ENCODE assay signal across 29 cellular contexts in the genomic region with DNA sequence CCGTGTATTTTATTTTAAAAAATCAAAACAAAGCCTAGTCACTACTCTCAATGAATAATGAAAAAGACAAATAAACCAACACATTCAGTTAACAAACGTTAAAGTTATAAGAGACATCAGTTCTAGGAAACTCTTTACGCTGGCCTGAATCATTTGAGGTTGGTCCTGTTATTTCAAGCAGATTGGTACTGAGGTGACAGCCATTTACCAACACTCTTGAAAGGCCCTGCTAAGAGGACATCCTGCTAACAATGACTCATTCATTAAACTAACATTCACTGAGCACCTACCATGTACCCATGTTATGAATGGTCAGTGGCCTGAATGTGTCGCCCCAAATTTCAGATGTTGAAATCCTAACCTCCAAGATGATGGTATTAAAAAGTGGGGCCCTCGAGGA. TPM values are rescaled to one million over a fixed set of nuclear protein-coding genes. Genes with fewer than 3 reads are reported as not detected.
"Had no signal": no experiment of that assay in that cellular context is flagged by ENCODE, and none has a peak within 500 bp of the region (broad histone marks: within the 10 kb centered on the region; RNA-seq: fewer than 3 reads in every experiment).

No MANE protein-coding gene starts in this region.

- H3K27ac Mint-ChIP-seq: activated CD8-positive, alpha-beta T cell treated with anti-CD3 and anti-CD28 coated beads, Interleukin-2, amount 10 ng/mL, durations not matched to agents 7 days and 5 days; activated naive CD8-positive, alpha-beta T cell; activated T-helper 1 cell treated with anti-CD3 and anti-CD28 coated beads, Interleukin-12 subunit alpha, Interleukin-12 subunit beta, Interleukin-2, Interleukin-4 antibody, amounts not matched to agents 30 ng/mL and 10 ng/mL and 1 ng/mL, durations not matched to agents 14 hours and 24 hours and 36 hours; brain; T-helper 1 cell treated with Interleukin-12 subunit alpha and Interleukin-12 subunit beta and Interleukin-4 antibody, amounts not matched to agents 30 μg/mL and 1 μg/mL, for 36 hours had no signal

- H3K36me3 Mint-ChIP-seq: activated naive CD8-positive, alpha-beta T cell; brain had no signal

- DNase-seq: activated CD4-positive, alpha-beta T cell treated with anti-CD3 and anti-CD28 coated beads for 4 hours; activated CD8-positive, alpha-beta memory T cell treated with anti-CD3 and anti-CD28 coated beads, Interleukin-2, amount 50 U/mL, for 48 hours; activated CD8-positive, alpha-beta T cell treated with anti-CD3 and anti-CD28 coated beads, Interleukin-2, amount 10 ng/mL, durations not matched to agents 7 days and 5 days; activated effector memory CD4-positive, alpha-beta T cell treated with Interleukin-2 at 50 U/mL for 16 hours; activated naive CD4-positive, alpha-beta T cell; activated T-cell treated with anti-CD3 and anti-CD28 coated beads, Interleukin-2, amount 50 U/mL, for 1 hour; amygdala; MG63; MV-4-11; NCI-H1092 treated with DMSO at 0.1 percent for 48 hours; NCI-H1417 treated with DMSO at 0.1 percent for 48 hours; NCI-H1694; NCI-H2029; NCI-H2107; NCI-H2171 treated with DMSO at 0.1 percent for 48 hours; NCI-H345; NCI-H510A treated with DMSO at 0.1 percent for 48 hours; NCI-H69; NK-92 treated with Interleukin-12 subunit alpha and Interleukin-12 subunit beta, amount 100 ng/mL, for 24 hours; OCI-M1; Peyer's patch; SHP77 had no signal

- ATAC-seq: activated CD4-positive, CD25-positive, alpha-beta regulatory T cell treated with anti-CD3 and anti-CD28 coated beads, Interleukin-2, amount 50 U/mL, for 24 hours; activated CD8-positive, alpha-beta T cell treated with anti-CD3 and anti-CD28 coated beads, Interleukin-2, amount 10 ng/mL, durations not matched to agents 7 days and 5 days had no signal

- H3K27me3 ChIP-seq: cardiac muscle cell, MG63, Peyer's patch, SJSA1 had no signal

- H3K27ac ChIP-seq: cardiac muscle cell, Peyer's patch, SJSA1 had no signal

- H3K4me1 ChIP-seq: Peyer's patch, SJSA1 had no signal

- H3K9me3 ChIP-seq: MG63, Peyer's patch, SJSA1 had no signal

- H3K4me3 ChIP-seq: cardiac muscle cell, MG63, Peyer's patch, SJSA1 had no signal

- H3K36me3 ChIP-seq: cardiac muscle cell, MG63, Peyer's patch, SJSA1 had no signal

- H3K9me3 Mint-ChIP-seq: activated T-helper 1 cell treated with anti-CD3 and anti-CD28 coated beads, Interleukin-12 subunit alpha, Interleukin-12 subunit beta, Interleukin-2, Interleukin-4 antibody, amounts not matched to agents 30 ng/mL and 10 ng/mL and 1 ng/mL, durations not matched to agents 14 hours and 24 hours and 36 hours; T-helper 1 cell treated with Interleukin-12 subunit alpha and Interleukin-12 subunit beta and Interleukin-4 antibody, amounts not matched to agents 30 μg/mL and 1 μg/mL, for 36 hours had no signal

RNA-seq across cellular contexts. Expression of a gene that starts 57.1 kb away (rescaled TPM):
- total RNA-seq: activated CD8-positive, alpha-beta T cell treated with anti-CD3 and anti-CD28 coated beads, Interleukin-2, amount 10 ng/mL, durations not matched to agents 7 days and 5 days; activated T-helper 1 cell treated with anti-CD3 and anti-CD28 coated beads, Interleukin-12 subunit alpha, Interleukin-12 subunit beta, Interleukin-2, Interleukin-4 antibody, amounts not matched to agents 30 ng/mL and 10 ng/mL and 1 ng/mL, durations not matched to agents 14 hours and 24 hours and 36 hours had no signal
